29 cellular contexts compared by ENCODE assay signal in genomic region chr6:13676551-13677156, GRCh38. TPM values are rescaled to one million over a fixed set of nuclear protein-coding genes. Genes with fewer than 3 reads are reported as not detected.
DNase-seq lines count a peak whose midpoint lies in the region; ATAC-seq, FAIRE-seq and TF ChIP-seq lines count a peak whose summit lies in the region.
"Had no signal": no experiment of that assay in that cellular context is flagged by ENCODE, and none has a peak within 500 bp of the region (broad histone marks: within the 10 kb centered on the region; RNA-seq: fewer than 3 reads in every experiment).

No MANE protein-coding gene starts in this region.

- ATAC-seq in T-helper 17 cell: no peak
- ATAC-seq: A549, GM12878, HCT116 had no signal

- peaks cover 44% of the 10 kb centered on the region for H3K36me3 Mint-ChIP-seq in activated T-cell treated with anti-CD3 and anti-CD28 coated beads, Interleukin-2, amount 50 U/mL, for 24 hours (ENCODE audit: low read depth)
- H3K36me3 Mint-ChIP-seq in T-helper 17 cell (ENCODE audit: low read depth): no peaks in the 10 kb centered on the region
- H3K36me3 Mint-ChIP-seq in endothelial cell (ENCODE audit: low read depth, unreplicated experiment): peaks cover 5% of the 10 kb centered on the region

- no peak for TF ChIP-seq POLR2A in H54 (IDR thresholded peaks at IDR 0.05; ENCODE audit: low read depth, low read length)

- no peaks in the 10 kb centered on the region for H3K27me3 ChIP-seq in left ventricle myocardium inferior (ENCODE audit: low read depth)
- H3K27me3 ChIP-seq: BE2C; BLaER1 treated with 17β-estradiol and CSF1 and Interleukin-3, amounts not matched to agents 10 nM and 100 nM had no signal

- peak overlapping the region; percentile 50 for H3K27ac Mint-ChIP-seq in activated T-cell treated with anti-CD3 and anti-CD28 coated beads, Interleukin-2, amount 50 U/mL, for 24 hours
- H3K27ac Mint-ChIP-seq in T-helper 17 cell (peak overlapping the region; percentile 0), endothelial cell (ENCODE audit: unreplicated experiment) (peak overlapping the region; percentile 2)
- H3K27ac Mint-ChIP-seq: CD4-positive, alpha-beta T cell; H9; HFFc6 had no signal

- H3K4me3 Mint-ChIP-seq in activated T-cell treated with anti-CD3 and anti-CD28 coated beads, Interleukin-2, amount 50 U/mL, for 24 hours: no peak overlapping the region
- H3K4me3 Mint-ChIP-seq in T-helper 17 cell (no peak overlapping the region), endothelial cell (ENCODE audit: unreplicated experiment) (no peak overlapping the region)
- H3K4me3 Mint-ChIP-seq: CD14-positive monocyte; CD4-positive, alpha-beta T cell; CD8-positive, alpha-beta memory T cell; H9; HFFc6 had no signal

- H3K27ac ChIP-seq in left ventricle myocardium inferior (replicated peaks): no peak overlapping the region
- H3K27ac ChIP-seq: A549; BLaER1 treated with 17β-estradiol and CSF1 and Interleukin-3, amounts not matched to agents 10 nM and 100 nM; GM23248 had no signal

- H3K4me1 ChIP-seq in left ventricle myocardium inferior: peaks cover 28% of the 10 kb centered on the region
- H3K4me1 ChIP-seq: A549, BE2C had no signal

- TF ChIP-seq CTCF in endothelial cell (IDR thresholded peaks at IDR 0.05; ENCODE audit: unreplicated experiment) (no peak), left ventricle myocardium inferior (IDR thresholded peaks at IDR 0.05; ENCODE audit: borderline replicate concordance) (no peak)

- H3K9me3 Mint-ChIP-seq in activated T-cell treated with anti-CD3 and anti-CD28 coated beads, Interleukin-2, amount 50 U/mL, for 24 hours: peaks cover 5% of the 10 kb centered on the region
- no peaks in the 10 kb centered on the region for H3K9me3 Mint-ChIP-seq in endothelial cell (ENCODE audit: unreplicated experiment)

- intact Hi-C loops in left ventricle myocardium inferior (cut with micrococcal nuclease): no loop called here

- no peaks in the 10 kb centered on the region for H3K9me3 ChIP-seq in T-helper 17 cell (ENCODE audit: control insufficient read depth, low read length, poor library complexity, severe bottlenecking)
- H3K9me3 ChIP-seq in left ventricle myocardium inferior (replicated peaks): peaks cover 17% of the 10 kb centered on the region
- H3K9me3 ChIP-seq: BE2C had no signal

- no peak overlapping the region for H3K4me3 ChIP-seq in left ventricle myocardium inferior
- H3K4me3 ChIP-seq: A549; BLaER1 treated with 17β-estradiol and CSF1 and Interleukin-3, amounts not matched to agents 10 nM and 100 nM; GM12878; GM23248 had no signal

- peak; percentile 64 for FAIRE-seq in H54 (lab: Jason Lieb, UNC)
- FAIRE-seq in frontal cortex (lab: Jason Lieb, UNC): no peak
- FAIRE-seq: A549, D721Med, GM12878, GM19239, H1 had no signal

- no peaks in the 10 kb centered on the region for H3K36me3 ChIP-seq in left ventricle myocardium inferior
- H3K36me3 ChIP-seq: BE2C had no signal

- H3K27me3 Mint-ChIP-seq in activated T-cell treated with anti-CD3 and anti-CD28 coated beads, Interleukin-2, amount 50 U/mL, for 24 hours: no peaks in the 10 kb centered on the region
- H3K27me3 Mint-ChIP-seq in T-helper 17 cell (no peaks in the 10 kb centered on the region), endothelial cell (ENCODE audit: unreplicated experiment) (no peaks in the 10 kb centered on the region)
- H3K27me3 Mint-ChIP-seq: CD4-positive, alpha-beta T cell; CD8-positive, alpha-beta memory T cell had no signal

- no peak for DNase-seq in activated T-cell treated with anti-CD3 and anti-CD28 coated beads, Interleukin-2, amount 50 U/mL, for 24 hours
- DNase-seq in activated T-cell treated with anti-CD3 and anti-CD28 coated beads, Interleukin-2, amount 50 U/mL, for 1 hour: no peak
- DNase-seq in H54 (ENCODE audit: insufficient read length, low spot score) (no peak), T-helper 17 cell (no peak), endothelial cell (ENCODE audit: low spot score) (no peak), frontal cortex (ENCODE audit: low spot score in 2 of 2) (no peak), left ventricle myocardium inferior (no peak), NCI-H1092 (lab: John Stamatoyannopoulos, UW) (no peak)
- DNase-seq: 8988T; ACHN; AML-193; BE2C; CD4-positive, alpha-beta T cell; CD8-positive, alpha-beta memory T cell; DMS 273 treated with DMSO at 0.1 percent for 48 hours; DMS79; EL; GDM1; GM23248; H9; HFFc6 had no signal

- peaks cover 72% of the 10 kb centered on the region for H3K4me1 Mint-ChIP-seq in activated T-cell treated with anti-CD3 and anti-CD28 coated beads, Interleukin-2, amount 50 U/mL, for 24 hours (ENCODE audit: low read depth)
- H3K4me1 Mint-ChIP-seq in T-helper 17 cell: peaks cover 37% of the 10 kb centered on the region
- peaks cover 44% of the 10 kb centered on the region for H3K4me1 Mint-ChIP-seq in endothelial cell (ENCODE audit: unreplicated experiment)

RNA-seq across cellular contexts. Expression of gene RANBP9, which starts 35.0 kb away (rescaled TPM):
- total RNA-seq in T-helper 17 cell: 10 to 100 TPM; 74.4 to 99.9 TPM
- total RNA-seq in endothelial cell (ENCODE audit: unreplicated experiment): 64.7 TPM
- 91.3 TPM for total RNA-seq in frontal cortex
- total RNA-seq in left ventricle myocardium inferior: 33.2 TPM

Comparison
In these comparisons a context has a peak if more than half of its experiments do, and no peak if none do; other contexts are left out.
1. H3K27ac Mint-ChIP-seq: peak in every context shown above with its lines; median percentile 50 in activated T-cell treated with anti-CD3 and anti-CD28 coated beads, Interleukin-2, amount 50 U/mL, for 24 hours; 2 in endothelial cell; 0 in T-helper 17 cell.